Comparison of ENCODE assay signal across 19 cellular contexts in the genomic region with DNA sequence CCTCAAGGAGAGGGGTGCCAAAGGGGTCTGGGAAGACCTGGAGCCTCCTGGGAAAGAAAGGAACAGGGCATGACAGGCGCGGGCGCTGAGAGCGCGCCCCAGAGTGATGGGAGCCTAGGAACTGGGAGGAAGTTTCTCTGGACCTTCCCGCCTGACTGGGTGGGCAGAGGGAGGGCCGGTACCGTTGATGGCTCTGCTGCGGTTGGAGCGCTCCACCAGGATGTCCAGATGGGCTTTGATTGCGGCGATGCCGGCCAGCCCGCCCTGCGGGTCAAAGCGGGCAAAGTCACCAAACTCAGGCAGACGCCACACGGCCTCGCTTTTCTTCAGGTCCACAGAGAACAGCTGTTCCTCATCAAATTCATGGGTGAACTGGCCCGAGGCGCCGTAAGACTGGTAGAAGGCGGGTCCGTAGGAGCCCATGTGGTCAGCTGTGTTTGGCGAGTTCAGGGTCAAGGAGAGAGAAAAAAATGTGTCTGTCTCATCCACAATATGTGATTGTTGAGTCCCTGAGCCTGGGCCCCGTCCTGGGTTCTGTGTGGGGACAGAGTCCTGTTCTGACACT. TPM values are rescaled to one million over a fixed set of nuclear protein-coding genes. Genes with fewer than 3 reads are reported as not detected.
A peak's percentile ranks its signal among the peaks of the same experiment; 100 is the strongest.
DNase-seq lines count a peak whose midpoint lies in the region; ATAC-seq, FAIRE-seq and TF ChIP-seq lines count a peak whose summit lies in the region.
"Had no signal": no experiment of that assay in that cellular context is flagged by ENCODE, and none has a peak within 500 bp of the region (broad histone marks: within the 10 kb centered on the region; RNA-seq: fewer than 3 reads in every experiment).

No MANE protein-coding gene starts in this region.

- no peaks in the 10 kb centered on the region for H3K36me3 ChIP-seq in HepG2 (replicated peaks in 1 of 2; ENCODE audit: control insufficient read depth in 1 of 2, insufficient read depth in 2 of 2, low read length in 2 of 2)
- H3K36me3 ChIP-seq in right lobe of liver, result no peaks in the 10 kb centered on the region
- H3K36me3 ChIP-seq: transverse colon had no signal

- H3K9me3 ChIP-seq in HepG2 (ENCODE audit: low read length) (no peaks in the 10 kb centered on the region), right lobe of liver (no peaks in the 10 kb centered on the region)
- H3K9me3 ChIP-seq: transverse colon had no signal

- no peaks in the 10 kb centered on the region for H4K20me1 ChIP-seq in HepG2 (ENCODE audit: insufficient read depth, low read length)

- CTCF ChIA-PET in HepG2 (lab: Yijun Ruan, JAX; ENCODE audit: low intra/inter-chr PET ratio, low total read pairs), result no interaction called here

- TF ChIP-seq EP300 in HepG2 (IDR thresholded peaks at IDR 0.05; ENCODE audit: low read depth in 2 of 2, low read length in 2 of 2) (no peak), HepG2 (CRISPR knock-in tag; IDR thresholded peaks at IDR 0.05; ENCODE audit: borderline replicate concordance) (no peak)

- H3K27me3 ChIP-seq in HepG2 (ENCODE audit: control insufficient read depth in 1 of 2, insufficient read depth in 2 of 2, low read length in 2 of 2) (peaks cover 11 to 53% of the 10 kb centered on the region in 2 experiments), right lobe of liver (no peaks in the 10 kb centered on the region)

- WGBS in HepG2 (ENCODE audit: low lambda C conversion rate), result 50% methylated on average over 25 of the region's 26 CpGs
- 86% methylated on average over 14 of the region's 26 CpGs for WGBS in right lobe of liver (ENCODE audit: insufficient coverage, low coverage, low lambda C conversion rate, missing lambda C conversion rate)

- no peak overlapping the region for H3K4me2 ChIP-seq in HepG2 (ENCODE audit: low read depth, low read length)

- no peak for FAIRE-seq in HepG2 (lab: Jason Lieb, UNC)

- H2AFZ ChIP-seq in HepG2 (ENCODE audit: low read length), result no peak overlapping the region

- no peaks in the 10 kb centered on the region for H3K4me1 ChIP-seq in HepG2 (ENCODE audit: insufficient read depth, low read length)
- H3K4me1 ChIP-seq in right lobe of liver, result no peaks in the 10 kb centered on the region

- TF ChIP-seq POLR2A in HepG2 (IDR thresholded peaks at IDR 0.05; ENCODE audit: insufficient read depth in 1 of 2, low read depth in 2 of 2, low read length in 2 of 2) (no peak), right lobe of liver (IDR thresholded peaks at IDR 0.05) (no peak)

- peak; percentile 33; the same call in 2 of the 3 replicates for ATAC-seq in HepG2
- ATAC-seq in right lobe of liver, result no peak
- no peak for ATAC-seq in HG03280 (IDR thresholded peaks at IDR 0.05; ENCODE audit: unreplicated experiment)
- no peak for ATAC-seq in HG02973 (IDR thresholded peaks at IDR 0.05; ENCODE audit: unreplicated experiment)

- intact Hi-C loops in HepG2 (cut with micrococcal nuclease; ENCODE audit: unreplicated experiment) (no loop called here), right lobe of liver (cut with DNase I) (loop anchor here in 1 of 2 donors (5.0 kb wide), 1 partner anchor 74 kb away; no protein-coding TSS in a partner anchor)

- TF ChIP-seq CTCF in HepG2 (CRISPR knock-in tag; IDR thresholded peaks at IDR 0.05) (no peak), right lobe of liver (IDR thresholded peaks at IDR 0.05) (no peak), fibroblast of villous mesenchyme (IDR thresholded peaks at IDR 0.05; ENCODE audit: insufficient read depth, low read depth, low read length) (no peak)

- no peaks in the 10 kb centered on the region for H3K79me2 ChIP-seq in HepG2 (ENCODE audit: insufficient read depth, low read length)

- H3K4me3 ChIP-seq in HepG2 (replicated peaks in 1 of 3; ENCODE audit: insufficient read depth in 1 of 3, low read depth in 2 of 3, low read length in 3 of 3) (no peak overlapping the region), right lobe of liver (no peak overlapping the region), fibroblast of villous mesenchyme (ENCODE audit: low read depth, low read length) (no peak overlapping the region)
- H3K4me3 ChIP-seq: coronary artery, transverse colon had no signal

- no TSS peak for BruUV-seq in HepG2 (replicated peaks; lab: Mats Ljungman, UMichigan)

- DNase-seq in HepG2 (ENCODE audit: low spot score) (no peak), right lobe of liver (no peak), RPMI7951 (ENCODE audit: low read depth) (peak; percentile 90), fibroblast of villous mesenchyme (ENCODE audit: low read depth) (peak; percentile 38), H4 (ENCODE audit: low spot score) (no peak)
- no peak for DNase-seq in stimulated activated naive CD4-positive, alpha-beta T cell treated with Interleukin-2 at 50 U/mL for 16 hours (lab: John Stamatoyannopoulos, UW)
- DNase-seq: ACHN, foreskin melanocyte, kidney glomerular epithelial cell, NCI-H1417, OCI-M1, SIG-M5, T-helper 2 cell, transverse colon had no signal

- in situ Hi-C loops in HepG2 (cut with HindIII; ENCODE audit: extremely low pct_ligation_motif_present, low pct_unique_long_range_greater_than_20kb), result no loop called here

- POLR2A ChIA-PET in HepG2 (lab: Yijun Ruan, JAX), result no interaction called here

- H3K27ac ChIP-seq in HepG2 (ENCODE audit: extremely low read length, insufficient read depth, low read length), result no peak overlapping the region
- H3K27ac ChIP-seq in right lobe of liver, result no peak overlapping the region
- H3K27ac ChIP-seq: coronary artery, epithelial cell of prostate, transverse colon had no signal

- no peak overlapping the region for H3K9ac ChIP-seq in HepG2 (ENCODE audit: insufficient read depth, low read depth, low read length)

- no peak for TF ChIP-seq RAD21 in HepG2 (CRISPR knock-in tag; IDR thresholded peaks at IDR 0.05)

RNA-seq across cellular contexts. Expression of gene HLA-DOA, which starts 1.5 kb away (rescaled TPM):
- 0.07 and 0.09 TPM in 2 replicates for total RNA-seq in HepG2 (2016; rRNA removed; fragmentation: Illumina TruSeq; extraction: Trizol)
- not detected in 2 replicates for total RNA-seq in HepG2 (2016; cell fraction: cytosol; rRNA removed; fragmentation: Illumina TruSeq; extraction: Trizol; ENCODE audit: low read depth)
- 0.04 TPM in 1 of 2 replicates, not detected in the other for total RNA-seq in HepG2 (2016; cell fraction: insoluble cytoplasmic fraction; rRNA removed; fragmentation: Illumina TruSeq; extraction: Trizol)
- 0.06 TPM in 1 of 2 replicates, not detected in the other for total RNA-seq in HepG2 (2016; cell fraction: membrane; rRNA removed; fragmentation: Illumina TruSeq; extraction: Trizol)
- total RNA-seq in HepG2 (2016; cell fraction: nucleus; rRNA removed; fragmentation: Illumina TruSeq; extraction: Trizol), result 0.09 TPM in 1 of 2 replicates, not detected in the other
- polyA plus RNA-seq in HepG2 (2011; rRNA removed), result 0.03 TPM in 1 of 2 replicates, not detected in the other
- polyA plus RNA-seq in HepG2 (2011; cell fraction: cytosol; rRNA removed), result 0.04 TPM in 1 of 2 replicates, not detected in the other
- not detected in 2 replicates for polyA plus RNA-seq in HepG2 (2011; cell fraction: nucleus; rRNA removed)
- not detected in 2 replicates for polyA plus RNA-seq in HepG2 (2012)
- not detected in 2 replicates for polyA plus RNA-seq in HepG2 (2016; cell fraction: cytosol; fragmentation: Illumina TruSeq; extraction: Trizol; ENCODE audit: low read depth)
- 0.07 TPM in 1 of 2 replicates, not detected in the other for polyA plus RNA-seq in HepG2 (2016; cell fraction: insoluble cytoplasmic fraction; fragmentation: Illumina TruSeq; extraction: Trizol; ENCODE audit: low read depth)
- not detected in 2 replicates for polyA plus RNA-seq in HepG2 (2016; cell fraction: membrane; fragmentation: Illumina TruSeq; extraction: Trizol; ENCODE audit: low read depth)
- polyA plus RNA-seq in HepG2 (2016; cell fraction: nucleus; fragmentation: Illumina TruSeq; extraction: Trizol; ENCODE audit: insufficient read depth, low read depth), result 0.63 TPM in 1 of 2 replicates, not detected in the other
- polyA minus RNA-seq in HepG2 (2011; rRNA and poly(A)+ RNA removed; ENCODE audit: low replicate concordance), result 0.30 TPM in 1 of 2 replicates, not detected in the other
- not detected in 2 replicates for polyA minus RNA-seq in HepG2 (2011; cell fraction: cytosol; rRNA and poly(A)+ RNA removed)
- polyA minus RNA-seq in HepG2 (2011; cell fraction: nucleus; rRNA and poly(A)+ RNA removed), result not detected in 2 replicates
- total RNA-seq in right lobe of liver, result 1 to 10 TPM in 5 of 6 experiments, under 1 TPM in 1; 0.37 to 3.3 (median 1.2) TPM
- total RNA-seq in RPMI7951 (2014; rRNA removed; shearing (Covaris generic)), result under 0.01 TPM in 1 of 2 replicates, not detected in the other
- total RNA-seq in fibroblast of villous mesenchyme, result not detected in 2 replicates
- total RNA-seq in H4 (2014; rRNA removed; shearing (Covaris generic)), result 0.14 TPM in 1 of 2 replicates, not detected in the other
- total RNA-seq: HT1080 had no signal

RNA-seq across cellular contexts. Expression of gene BRD2, which starts 39.5 kb away (rescaled TPM):
- total RNA-seq in HepG2 (2016; rRNA removed; fragmentation: Illumina TruSeq; extraction: Trizol) (71.5 and 143 TPM in 2 replicates), right lobe of liver (100 to 1,000 TPM in 1 of 6 experiments, 10 to 100 TPM in 5; 66.3 to 111 (median 73.7) TPM), fibroblast of villous mesenchyme (126 and 146 TPM in 2 replicates)
- 57.3 and 65.0 TPM in 2 replicates for total RNA-seq in HepG2 (2016; cell fraction: cytosol; rRNA removed; fragmentation: Illumina TruSeq; extraction: Trizol; ENCODE audit: low read depth)
- 67.2 and 139 TPM in 2 replicates for total RNA-seq in HepG2 (2016; cell fraction: insoluble cytoplasmic fraction; rRNA removed; fragmentation: Illumina TruSeq; extraction: Trizol)
- total RNA-seq in HepG2 (2016; cell fraction: membrane; rRNA removed; fragmentation: Illumina TruSeq; extraction: Trizol), result 98.6 and 98.8 TPM in 2 replicates
- 221 and 247 TPM in 2 replicates for total RNA-seq in HepG2 (2016; cell fraction: nucleus; rRNA removed; fragmentation: Illumina TruSeq; extraction: Trizol)
- polyA plus RNA-seq in HepG2 (2011; rRNA removed), result 194 and 202 TPM in 2 replicates
- polyA plus RNA-seq in HepG2 (2011; cell fraction: cytosol; rRNA removed), result 75.6 and 93.5 TPM in 2 replicates
- polyA plus RNA-seq in HepG2 (2011; cell fraction: nucleus; rRNA removed), result 401 and 432 TPM in 2 replicates
- 149 and 160 TPM in 2 replicates for polyA plus RNA-seq in HepG2 (2012)
- polyA plus RNA-seq in HepG2 (2016; cell fraction: cytosol; fragmentation: Illumina TruSeq; extraction: Trizol; ENCODE audit: low read depth), result 30.1 and 33.2 TPM in 2 replicates
- 94.6 and 114 TPM in 2 replicates for polyA plus RNA-seq in HepG2 (2016; cell fraction: insoluble cytoplasmic fraction; fragmentation: Illumina TruSeq; extraction: Trizol; ENCODE audit: low read depth)
- 58.5 and 64.6 TPM in 2 replicates for polyA plus RNA-seq in HepG2 (2016; cell fraction: membrane; fragmentation: Illumina TruSeq; extraction: Trizol; ENCODE audit: low read depth)
- 653 and 682 TPM in 2 replicates for polyA plus RNA-seq in HepG2 (2016; cell fraction: nucleus; fragmentation: Illumina TruSeq; extraction: Trizol; ENCODE audit: insufficient read depth, low read depth)
- polyA minus RNA-seq in HepG2 (2011; rRNA and poly(A)+ RNA removed; ENCODE audit: low replicate concordance), result 126 and 157 TPM in 2 replicates
- 43.6 and 49.2 TPM in 2 replicates for polyA minus RNA-seq in HepG2 (2011; cell fraction: cytosol; rRNA and poly(A)+ RNA removed)
- 223 and 377 TPM in 2 replicates for polyA minus RNA-seq in HepG2 (2011; cell fraction: nucleus; rRNA and poly(A)+ RNA removed)
- 77.5 and 82.1 TPM in 2 replicates for total RNA-seq in RPMI7951 (2014; rRNA removed; shearing (Covaris generic))
- 52.2 and 57.6 TPM in 2 replicates for total RNA-seq in H4 (2014; rRNA removed; shearing (Covaris generic))

RNA-seq across cellular contexts. Expression of gene HLA-DMA, which starts 55.0 kb away (rescaled TPM):
- total RNA-seq in HepG2 (2016; rRNA removed; fragmentation: Illumina TruSeq; extraction: Trizol) (0.71 and 1.3 TPM in 2 replicates), right lobe of liver (10 to 100 TPM in 4 of 6 experiments, 1 to 10 TPM in 2; 6.9 to 26.2 (median 10.7) TPM), fibroblast of villous mesenchyme (1.9 and 3.5 TPM in 2 replicates)
- 0.53 and 0.61 TPM in 2 replicates for total RNA-seq in HepG2 (2016; cell fraction: cytosol; rRNA removed; fragmentation: Illumina TruSeq; extraction: Trizol; ENCODE audit: low read depth)
- total RNA-seq in HepG2 (2016; cell fraction: insoluble cytoplasmic fraction; rRNA removed; fragmentation: Illumina TruSeq; extraction: Trizol), result 0.82 and 1.2 TPM in 2 replicates
- 0.46 and 0.76 TPM in 2 replicates for total RNA-seq in HepG2 (2016; cell fraction: membrane; rRNA removed; fragmentation: Illumina TruSeq; extraction: Trizol)
- total RNA-seq in HepG2 (2016; cell fraction: nucleus; rRNA removed; fragmentation: Illumina TruSeq; extraction: Trizol), result 0.78 and 0.85 TPM in 2 replicates
- polyA plus RNA-seq in HepG2 (2011; rRNA removed), result 0.70 and 1.7 TPM in 2 replicates
- 0.59 and 1.2 TPM in 2 replicates for polyA plus RNA-seq in HepG2 (2011; cell fraction: cytosol; rRNA removed)
- 3.1 and 3.3 TPM in 2 replicates for polyA plus RNA-seq in HepG2 (2011; cell fraction: nucleus; rRNA removed)
- polyA plus RNA-seq in HepG2 (2012), result 1.6 and 1.7 TPM in 2 replicates
- 0.12 and 0.36 TPM in 2 replicates for polyA plus RNA-seq in HepG2 (2016; cell fraction: cytosol; fragmentation: Illumina TruSeq; extraction: Trizol; ENCODE audit: low read depth)
- 0.62 and 0.68 TPM in 2 replicates for polyA plus RNA-seq in HepG2 (2016; cell fraction: insoluble cytoplasmic fraction; fragmentation: Illumina TruSeq; extraction: Trizol; ENCODE audit: low read depth)
- polyA plus RNA-seq in HepG2 (2016; cell fraction: membrane; fragmentation: Illumina TruSeq; extraction: Trizol; ENCODE audit: low read depth), result 0.63 and 0.96 TPM in 2 replicates
- polyA plus RNA-seq in HepG2 (2016; cell fraction: nucleus; fragmentation: Illumina TruSeq; extraction: Trizol; ENCODE audit: insufficient read depth, low read depth), result 2.9 and 4.5 TPM in 2 replicates
- polyA minus RNA-seq in HepG2 (2011; rRNA and poly(A)+ RNA removed; ENCODE audit: low replicate concordance), result 1.2 and 1.9 TPM in 2 replicates
- not detected in 2 replicates for polyA minus RNA-seq in HepG2 (2011; cell fraction: cytosol; rRNA and poly(A)+ RNA removed)
- 1.7 and 2.3 TPM in 2 replicates for polyA minus RNA-seq in HepG2 (2011; cell fraction: nucleus; rRNA and poly(A)+ RNA removed)
- 10.1 and 10.9 TPM in 2 replicates for total RNA-seq in RPMI7951 (2014; rRNA removed; shearing (Covaris generic))
- total RNA-seq in H4 (2014; rRNA removed; shearing (Covaris generic)), result 10.3 and 13.0 TPM in 2 replicates

Comparison
In these comparisons a context has a peak if more than half of its experiments do, and no peak if none do; other contexts are left out.
1. DNase-seq: peak in RPMI7951 (single experiment) and fibroblast of villous mesenchyme (single experiment); none in HepG2 (single experiment), right lobe of liver (0 of 3), stimulated activated naive CD4-positive, alpha-beta T cell treated with Interleukin-2 at 50 U/mL for 16 hours (single experiment) and H4 (single experiment).